Comparison of ENCODE assay signal across 23 cellular contexts in the genomic region with DNA sequence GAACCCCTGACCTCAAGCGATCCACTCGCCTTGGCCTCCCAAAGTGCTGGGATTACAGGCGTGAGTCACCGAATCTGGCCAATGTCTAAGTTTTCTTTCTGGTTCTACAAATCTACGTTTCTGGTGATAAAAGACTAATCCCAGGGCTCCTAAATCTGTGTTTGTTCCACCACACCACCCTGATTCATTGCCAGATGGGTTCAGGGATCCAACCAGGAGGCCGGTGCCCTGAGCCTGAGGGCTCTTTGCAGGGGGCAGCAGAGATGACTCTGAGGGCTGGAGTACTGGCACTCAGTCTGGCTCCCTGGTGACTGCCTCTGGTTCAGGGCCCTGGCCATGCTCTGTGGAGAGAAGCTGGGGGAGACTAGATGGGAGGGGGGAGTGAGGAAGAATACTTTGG. TPM values are rescaled to one million over a fixed set of nuclear protein-coding genes. Genes with fewer than 3 reads are reported as not detected.
"Had no signal": no experiment of that assay in that cellular context is flagged by ENCODE, and none has a peak within 500 bp of the region (broad histone marks: within the 10 kb centered on the region; RNA-seq: fewer than 3 reads in every experiment).

No MANE protein-coding gene starts in this region.

- H3K9me3 ChIP-seq: colonic mucosa, esophagus squamous epithelium, left ventricle myocardium inferior, lower lobe of right lung, pancreas, suprapubic skin, thyroid gland, upper lobe of left lung, uterus had no signal

- H3K4me2 ChIP-seq: neural progenitor cell, smooth muscle cell had no signal

- ATAC-seq: foreskin keratinocyte, left cardiac atrium, lower lobe of right lung, pancreas, right cardiac atrium had no signal

- H3K36me3 ChIP-seq: colonic mucosa, esophagus squamous epithelium, left ventricle myocardium inferior, lower lobe of right lung, neural progenitor cell, pancreas, suprapubic skin, thyroid gland, upper lobe of left lung, uterus had no signal

- DNase-seq: colonic mucosa; dermis blood vessel endothelial cell; esophagus squamous epithelium; foreskin keratinocyte; immature natural killer cell; kidney; left cardiac atrium; left ventricle myocardium inferior; lower lobe of right lung; mesenchymal stem cell; naive B cell; occipital lobe; pancreas; right cardiac atrium; stimulated activated CD4-positive, alpha-beta T cell treated with anti-CD3 and anti-CD28 coated beads, Interleukin-2, amount 100 ng/mL, for 48 hours; stimulated activated naive CD4-positive, alpha-beta T cell treated with Interleukin-2 at 50 U/mL for 16 hours; thyroid gland; upper lobe of left lung; uterus had no signal

- H3K4me3 ChIP-seq: colonic mucosa, esophagus squamous epithelium, left ventricle myocardium inferior, lower lobe of right lung, neural progenitor cell, pancreas, smooth muscle cell, suprapubic skin, thyroid gland, upper lobe of left lung, uterus had no signal

- H3K27me3 ChIP-seq: colonic mucosa, neural progenitor cell, pancreas, thyroid gland, upper lobe of left lung, uterus had no signal

- H3K27ac ChIP-seq: colonic mucosa, esophagus squamous epithelium, foreskin keratinocyte, left ventricle myocardium inferior, lower lobe of right lung, neural progenitor cell, pancreas, suprapubic skin, thyroid gland, upper lobe of left lung, uterus had no signal

- H3K9ac ChIP-seq: neural progenitor cell had no signal

RNA-seq across cellular contexts. Expression of a gene that starts 10.5 kb away (rescaled TPM):
- total RNA-seq: epithelial cell of proximal tubule, esophagus squamous epithelium, foreskin keratinocyte, kidney, left cardiac atrium, left ventricle myocardium inferior, lower lobe of right lung, right cardiac atrium, suprapubic skin, upper lobe of left lung had no signal
- polyA plus RNA-seq: foreskin keratinocyte had no signal
